In the genomic region with DNA sequence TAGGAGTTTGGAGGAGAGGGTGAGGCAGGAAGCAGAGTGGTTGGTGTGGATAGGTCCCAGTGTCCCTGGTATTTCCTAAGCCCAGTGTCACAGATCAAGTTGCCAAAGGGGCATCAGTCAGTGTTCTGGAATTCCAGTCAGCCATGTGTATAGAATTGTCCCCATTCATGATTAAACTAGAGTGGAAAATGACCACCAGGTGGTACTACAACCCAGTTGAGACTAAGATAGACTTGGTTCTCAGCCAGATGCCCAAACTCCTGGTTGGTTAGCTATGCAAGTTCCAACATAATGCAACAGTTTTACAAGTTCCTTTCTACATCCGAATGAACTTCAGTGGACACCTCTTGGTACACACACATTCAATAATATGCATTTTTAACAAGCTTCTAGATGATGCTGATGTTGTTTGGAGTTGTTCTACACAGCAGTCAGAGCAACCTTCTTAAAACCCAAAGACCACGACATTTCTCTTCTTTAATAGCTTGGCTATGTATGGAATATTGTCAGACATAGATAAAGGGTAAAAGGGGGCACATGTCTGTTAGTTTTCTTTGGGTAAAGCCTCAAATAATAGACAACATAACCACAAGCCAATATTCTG, we compare ENCODE assay signal across 8 cellular contexts. TPM values are rescaled to one million over a fixed set of nuclear protein-coding genes. Genes with fewer than 3 reads are reported as not detected.
DNase-seq lines count a peak whose midpoint lies in the region; ATAC-seq and TF ChIP-seq lines count a peak whose summit lies in the region.

No MANE protein-coding gene starts in this region.

- H3K4me1 ChIP-seq in right cardiac atrium (ENCODE audit: control insufficient read depth, insufficient read depth, low read length): no peaks in the 10 kb centered on the region
- no peaks in the 10 kb centered on the region for H3K4me1 ChIP-seq in gastrocnemius medialis

- H3K4me3 ChIP-seq in right cardiac atrium (ENCODE audit: low read length): no peak overlapping the region
- H3K4me3 ChIP-seq in gastrocnemius medialis: no peak overlapping the region

- H3K4me1 Mint-ChIP-seq in activated naive CD8-positive, alpha-beta T cell treated with anti-CD3 and anti-CD28 coated beads, Interleukin-2, amount 50 U/mL, for 24 hours: no peaks in the 10 kb centered on the region

- H3K9me3 ChIP-seq in right cardiac atrium (ENCODE audit: control insufficient read depth, low read length) (no peaks in the 10 kb centered on the region), gastrocnemius medialis (no peaks in the 10 kb centered on the region)

- H3K36me3 Mint-ChIP-seq in activated naive CD8-positive, alpha-beta T cell treated with anti-CD3 and anti-CD28 coated beads, Interleukin-2, amount 50 U/mL, for 24 hours (ENCODE audit: low read depth): no peaks in the 10 kb centered on the region

- H3K27ac Mint-ChIP-seq in activated naive CD8-positive, alpha-beta T cell treated with anti-CD3 and anti-CD28 coated beads, Interleukin-2, amount 50 U/mL, for 24 hours: no peak overlapping the region

- ATAC-seq in HG03039 (IDR thresholded peaks at IDR 0.05; ENCODE audit: unreplicated experiment): peak; percentile 49
- ATAC-seq in activated naive CD8-positive, alpha-beta T cell treated with anti-CD3 and anti-CD28 coated beads, Interleukin-2, amount 50 U/mL, for 24 hours: peak; percentile 57
- peak; percentile 77 to 78 for ATAC-seq in right cardiac atrium
- ATAC-seq in gastrocnemius medialis: peak in 1 of 2 donors; percentile 61

- TF ChIP-seq CTCF in 22Rv1 (IDR thresholded peaks at IDR 0.05) (peak; percentile 77), gastrocnemius medialis (IDR thresholded peaks at IDR 0.05 in 4 of 5, conservative IDR thresholded peaks at IDR 0.05 in 1 of 5) (peak; percentile 23 to 58 (median 32))

- DNase-seq in Daoy (ENCODE audit: low read depth): peak; percentile 76
- peak; percentile 69 for DNase-seq in NCI-H2196 treated with DMSO at 0.1 percent for 48 hours (lab: John Stamatoyannopoulos, UW; ENCODE audit: unreplicated experiment)
- DNase-seq in activated naive CD8-positive, alpha-beta T cell treated with anti-CD3 and anti-CD28 coated beads, Interleukin-2, amount 50 U/mL, for 24 hours: no peak
- no peak for DNase-seq in right cardiac atrium
- no peak for DNase-seq in gastrocnemius medialis
- DNase-seq in activated gamma-delta T cell treated with Interleukin-2 at 50 U/mL for 16 hours: no peak

- no peaks in the 10 kb centered on the region for H3K9me3 Mint-ChIP-seq in activated naive CD8-positive, alpha-beta T cell treated with anti-CD3 and anti-CD28 coated beads, Interleukin-2, amount 50 U/mL, for 24 hours

- H3K4me3 Mint-ChIP-seq in activated naive CD8-positive, alpha-beta T cell treated with anti-CD3 and anti-CD28 coated beads, Interleukin-2, amount 50 U/mL, for 24 hours: no peak overlapping the region

- intact Hi-C loops in right cardiac atrium (cut with DNase I) (loop anchor here in 3 of 4 donors (5.0 to 10.0 kb wide), 3 partner anchors 405 to 428 kb away; no protein-coding TSS in a partner anchor), gastrocnemius medialis (cut with DNase I; ENCODE audit: low total_unique reads) (loop anchor here (2.0 kb wide), 1 partner anchor 400 kb away; no protein-coding TSS in a partner anchor)

- no peak for TF ChIP-seq POLR2A in gastrocnemius medialis (IDR thresholded peaks at IDR 0.05)

- in situ Hi-C loops in gastrocnemius medialis (cut with MboI; ENCODE audit: low sequenced_read_pairs in 4 of 4): loop anchor here in 2 of 4 donors (10.0 to 25.0 kb wide), 2 partner anchors 400 to 408 kb away; no protein-coding TSS in a partner anchor

- H3K36me3 ChIP-seq in gastrocnemius medialis: no peaks in the 10 kb centered on the region

- peaks cover 3% of the 10 kb centered on the region for H3K27me3 Mint-ChIP-seq in activated naive CD8-positive, alpha-beta T cell treated with anti-CD3 and anti-CD28 coated beads, Interleukin-2, amount 50 U/mL, for 24 hours

- WGBS in right cardiac atrium: 34% methylated on average over 2 of the region's 2 CpGs

- H3K27ac ChIP-seq in 22Rv1 (no peak overlapping the region), right cardiac atrium (ENCODE audit: low read length) (no peak overlapping the region), gastrocnemius medialis (no peak overlapping the region)

- H3K27me3 ChIP-seq in right cardiac atrium (ENCODE audit: control insufficient read depth, insufficient read depth) (no peaks in the 10 kb centered on the region), gastrocnemius medialis (no peaks in the 10 kb centered on the region)

RNA-seq across cellular contexts. Expression of a gene that starts 8.4 kb away (rescaled TPM):
- total RNA-seq in Daoy (2014; rRNA removed; shearing (Covaris generic)): 27.0 and 31.2 TPM in 2 replicates
- total RNA-seq in right cardiac atrium (10 to 100 TPM; 10.6 to 15.0 (median 14.0) TPM), gastrocnemius medialis (10 to 100 TPM in 2 of 4 donors, 1 to 10 TPM in 2; 8.9 to 21.9 (median 10.0) TPM)
- 6.7 TPM for polyA plus RNA-seq in right cardiac atrium

RNA-seq across cellular contexts. Expression of a gene that starts 9.3 kb away (rescaled TPM):
- total RNA-seq in Daoy (2014; rRNA removed; shearing (Covaris generic)): 30.5 and 31.6 TPM in 2 replicates
- total RNA-seq in right cardiac atrium (1 to 10 TPM; 1.2 to 2.4 (median 1.4) TPM), gastrocnemius medialis (1 to 10 TPM in 2 of 4 donors, under 1 TPM in 2; 0.65 to 5.4 (median 0.94) TPM)
- polyA plus RNA-seq in right cardiac atrium: 0.66 TPM

Comparison
In these comparisons a context has a peak if more than half of its experiments do, and no peak if none do; other contexts are left out.
1. DNase-seq: peak in Daoy (single experiment) and NCI-H2196 treated with DMSO at 0.1 percent for 48 hours (single experiment); none in activated naive CD8-positive, alpha-beta T cell treated with anti-CD3 and anti-CD28 coated beads, Interleukin-2, amount 50 U/mL, for 24 hours (single experiment), right cardiac atrium (0 of 3), gastrocnemius medialis (0 of 2) and activated gamma-delta T cell treated with Interleukin-2 at 50 U/mL for 16 hours (single experiment).